ENCODE assay signal across 9 cellular contexts in the genomic region with DNA sequence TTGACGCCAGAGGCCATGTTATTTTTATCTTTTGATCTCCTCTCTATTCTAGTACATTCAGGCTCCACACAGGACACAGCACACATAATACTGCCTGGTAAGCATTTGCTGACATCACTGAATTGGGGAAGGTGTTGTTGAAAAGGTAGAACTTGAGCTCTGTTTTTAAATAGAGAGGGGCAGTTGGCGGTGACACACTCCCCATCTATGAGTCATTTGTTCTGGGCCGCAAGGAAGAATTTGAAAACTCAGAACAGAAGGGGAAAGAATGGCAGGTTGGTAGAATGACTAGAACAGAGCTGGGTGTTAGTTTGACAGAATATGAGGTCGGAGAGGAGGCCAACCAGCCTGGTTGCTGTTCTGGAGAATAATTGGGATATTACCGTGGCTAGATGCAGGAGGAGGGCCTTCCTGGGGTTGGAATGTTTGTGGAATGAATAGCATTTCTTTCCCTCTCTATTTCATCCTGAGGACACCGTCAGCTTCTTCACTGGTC. TPM values are rescaled to one million over a fixed set of nuclear protein-coding genes. Genes with fewer than 3 reads are reported as not detected.
DNase-seq lines count a peak whose midpoint lies in the region; ATAC-seq and TF ChIP-seq lines count a peak whose summit lies in the region.
"Had no signal": no experiment of that assay in that cellular context is flagged by ENCODE, and none has a peak within 500 bp of the region (broad histone marks: within the 10 kb centered on the region; RNA-seq: fewer than 3 reads in every experiment).

No MANE protein-coding gene starts in this region.

- ATAC-seq in esophagus mucosa (peak; percentile 81), HG03025 (IDR thresholded peaks at IDR 0.05; ENCODE audit: low FRiP score, unreplicated experiment) (no peak)

- H3K79me2 ChIP-seq in parathyroid adenoma, result peaks cover 13% of the 10 kb centered on the region

- H3K4me3 ChIP-seq in parathyroid adenoma (ENCODE audit: low read depth, low read length), result peak overlapping the region; percentile 73

- intact Hi-C loops in posterior vena cava (cut with DNase I), result no loop called here

- peaks cover 37% of the 10 kb centered on the region for H3K4me1 ChIP-seq in parathyroid adenoma

- H3K36me3 ChIP-seq in parathyroid adenoma (ENCODE audit: control insufficient read depth, insufficient read depth, low read length), result no peaks in the 10 kb centered on the region

- TF ChIP-seq CTCF in parathyroid adenoma (IDR thresholded peaks at IDR 0.05), result no peak

- DNase-seq in Daoy (ENCODE audit: low read depth) (peak; percentile 86), NCI-H510A treated with DMSO at 0.1 percent for 48 hours (lab: John Stamatoyannopoulos, UW) (peak; percentile 90), posterior vena cava (ENCODE audit: low spot score) (no peak), NOMO-1 treated with dmso at 0.1 percent for 144 hours (lab: John Stamatoyannopoulos, UW; ENCODE audit: unreplicated experiment) (no peak), globus pallidus (ENCODE audit: low spot score) (no peak)
- DNase-seq: NCI-H446 treated with DMSO at 0.1 percent for 48 hours had no signal

- peak overlapping the region; percentile 100 for H3K27ac ChIP-seq in parathyroid adenoma

- H3K9me3 ChIP-seq in parathyroid adenoma (ENCODE audit: control insufficient read depth, low read length), result no peaks in the 10 kb centered on the region

- peak overlapping the region; percentile 97 for H3K4me2 ChIP-seq in parathyroid adenoma (ENCODE audit: low read length)

- H3K9ac ChIP-seq in parathyroid adenoma, result peak overlapping the region; percentile 89

- H3K27me3 ChIP-seq in parathyroid adenoma (ENCODE audit: control insufficient read depth, insufficient read depth, low read length), result no peaks in the 10 kb centered on the region

- H2AFZ ChIP-seq in parathyroid adenoma, result no peak overlapping the region

RNA-seq across cellular contexts. Expression of gene ERRFI1, which starts 52.1 kb away (rescaled TPM):
- 81.0 and 95.0 TPM in 2 replicates for total RNA-seq in Daoy (2014; rRNA removed; shearing (Covaris generic))
- total RNA-seq in esophagus mucosa (25.4 TPM), posterior vena cava (100 to 1,000 TPM in 1 of 2 donors, 10 to 100 TPM in 1; 84.4 to 151 TPM)

Comparison
In these comparisons a context has a peak if more than half of its experiments do, and no peak if none do; other contexts are left out.
1. DNase-seq: peak in Daoy (single experiment) and NCI-H510A treated with DMSO at 0.1 percent for 48 hours (single experiment); none in posterior vena cava (single experiment), NOMO-1 treated with dmso at 0.1 percent for 144 hours (single experiment) and globus pallidus (single experiment).